In the genomic region with DNA sequence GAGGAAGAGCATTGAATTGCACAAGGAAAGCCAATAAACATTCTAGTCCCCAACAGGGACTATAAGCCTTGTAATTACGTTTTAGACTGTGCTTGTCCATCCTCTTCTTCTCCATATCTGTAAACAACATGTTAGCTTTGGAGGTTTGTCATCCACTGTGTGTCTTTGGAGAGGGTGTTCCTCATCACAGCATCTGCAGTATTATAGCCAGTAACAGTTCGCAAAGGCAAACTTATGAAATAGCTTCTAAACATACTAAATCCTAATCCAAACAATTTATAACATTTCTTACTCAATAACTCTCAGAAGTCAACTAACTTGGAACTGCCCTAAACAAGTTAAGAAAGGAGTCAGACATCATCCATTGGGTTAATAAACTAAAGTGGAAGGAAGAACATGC, we compare ENCODE assay signal across 30 cellular contexts. TPM values are rescaled to one million over a fixed set of nuclear protein-coding genes. Genes with fewer than 3 reads are reported as not detected.
"Had no signal": no experiment of that assay in that cellular context is flagged by ENCODE, and none has a peak within 500 bp of the region (broad histone marks: within the 10 kb centered on the region; RNA-seq: fewer than 3 reads in every experiment).

No MANE protein-coding gene starts in this region.

- DNase-seq: activated CD4-positive, alpha-beta memory T cell treated with anti-CD3 and anti-CD28 coated beads, Interleukin-2, amount 10 ng/mL, durations not matched to agents 7 days and 5 days; activated CD4-positive, alpha-beta T cell treated with anti-CD3 and anti-CD28 coated beads for 1 hour; activated CD4-positive, alpha-beta T cell treated with anti-CD3 and anti-CD28 coated beads for 4 hours; activated CD4-positive, alpha-beta T cell treated with anti-CD3 and anti-CD28 coated beads, Interleukin-2, amount 10 ng/mL, durations not matched to agents 7 days and 5 days; activated CD4-positive, alpha-beta T cell treated with anti-CD3 and anti-CD28 coated beads, Interleukin-2, amount 50 U/mL, for 4 hours; activated CD8-positive, alpha-beta memory T cell treated with anti-CD3 and anti-CD28 coated beads, Interleukin-2, amount 50 U/mL, for 48 hours; activated gamma-delta T cell; activated naive CD4-positive, alpha-beta T cell; activated naive CD4-positive, alpha-beta T cell treated with anti-CD3 and anti-CD28 coated beads, Interleukin-2, amount 10 ng/mL, durations not matched to agents 7 days and 5 days; activated naive CD8-positive, alpha-beta T cell treated with anti-CD3 and anti-CD28 coated beads, Interleukin-2, amount 10 ng/mL, durations not matched to agents 7 days and 5 days; activated T-cell treated with anti-CD3 and anti-CD28 coated beads for 4 hours; activated T-cell treated with anti-CD3 and anti-CD28 coated beads, Interleukin-2, amount 50 U/mL, for 24 hours; activated T-cell treated with anti-CD3 and anti-CD28 coated beads, Interleukin-2, amount 50 U/mL, for 72 hours; amniotic stem cell; anterior cingulate cortex; brain microvascular endothelial cell; dorsolateral prefrontal cortex; effector memory CD4-positive, alpha-beta T cell; endodermal cell; foreskin melanocyte; heart right ventricle; T-helper 2 cell had no signal

- H3K27ac ChIP-seq: brain microvascular endothelial cell, coronary artery, dorsolateral prefrontal cortex, gastroesophageal sphincter, heart right ventricle, VCaP had no signal

- H3K4me3 ChIP-seq: coronary artery, dorsolateral prefrontal cortex, gastroesophageal sphincter, heart right ventricle had no signal

- H3K27me3 ChIP-seq: brain microvascular endothelial cell had no signal

- FAIRE-seq: bronchial epithelial cell had no signal

- H3K36me3 ChIP-seq: brain microvascular endothelial cell, gastroesophageal sphincter, heart right ventricle had no signal

- H3K9me3 ChIP-seq: gastroesophageal sphincter, heart right ventricle had no signal

- H3K4me1 ChIP-seq: gastroesophageal sphincter, heart right ventricle had no signal

- ATAC-seq: activated naive CD4-positive, alpha-beta T cell treated with anti-CD3 and anti-CD28 coated beads, Interleukin-2, amount 50 U/mL, for 72 hours; activated T-cell treated with anti-CD3 and anti-CD28 coated beads, Interleukin-2, amount 50 U/mL, for 72 hours; esophagus mucosa; gastroesophageal sphincter; heart right ventricle; WTC11 had no signal

RNA-seq across cellular contexts. Expression of gene BDNF, which starts 10.3 kb away (rescaled TPM):
- total RNA-seq: activated CD4-positive, alpha-beta memory T cell treated with anti-CD3 and anti-CD28 coated beads, Interleukin-2, amount 10 ng/mL, durations not matched to agents 7 days and 5 days; activated CD4-positive, alpha-beta T cell treated with anti-CD3 and anti-CD28 coated beads, Interleukin-2, amount 10 ng/mL, durations not matched to agents 7 days and 5 days; activated naive CD4-positive, alpha-beta T cell treated with anti-CD3 and anti-CD28 coated beads, Interleukin-2, amount 50 U/mL, for 72 hours; activated naive CD8-positive, alpha-beta T cell treated with anti-CD3 and anti-CD28 coated beads, Interleukin-2, amount 10 ng/mL, durations not matched to agents 7 days and 5 days; activated T-cell treated with anti-CD3 and anti-CD28 coated beads, Interleukin-2, amount 50 U/mL, for 72 hours; T-helper 1 cell treated with Interleukin-12 subunit alpha and Interleukin-12 subunit beta and Interleukin-4 antibody, amounts not matched to agents 30 ng/mL and 1 ng/mL, for 36 hours had no signal
